8 cellular contexts compared by ENCODE assay signal in the genomic region with DNA sequence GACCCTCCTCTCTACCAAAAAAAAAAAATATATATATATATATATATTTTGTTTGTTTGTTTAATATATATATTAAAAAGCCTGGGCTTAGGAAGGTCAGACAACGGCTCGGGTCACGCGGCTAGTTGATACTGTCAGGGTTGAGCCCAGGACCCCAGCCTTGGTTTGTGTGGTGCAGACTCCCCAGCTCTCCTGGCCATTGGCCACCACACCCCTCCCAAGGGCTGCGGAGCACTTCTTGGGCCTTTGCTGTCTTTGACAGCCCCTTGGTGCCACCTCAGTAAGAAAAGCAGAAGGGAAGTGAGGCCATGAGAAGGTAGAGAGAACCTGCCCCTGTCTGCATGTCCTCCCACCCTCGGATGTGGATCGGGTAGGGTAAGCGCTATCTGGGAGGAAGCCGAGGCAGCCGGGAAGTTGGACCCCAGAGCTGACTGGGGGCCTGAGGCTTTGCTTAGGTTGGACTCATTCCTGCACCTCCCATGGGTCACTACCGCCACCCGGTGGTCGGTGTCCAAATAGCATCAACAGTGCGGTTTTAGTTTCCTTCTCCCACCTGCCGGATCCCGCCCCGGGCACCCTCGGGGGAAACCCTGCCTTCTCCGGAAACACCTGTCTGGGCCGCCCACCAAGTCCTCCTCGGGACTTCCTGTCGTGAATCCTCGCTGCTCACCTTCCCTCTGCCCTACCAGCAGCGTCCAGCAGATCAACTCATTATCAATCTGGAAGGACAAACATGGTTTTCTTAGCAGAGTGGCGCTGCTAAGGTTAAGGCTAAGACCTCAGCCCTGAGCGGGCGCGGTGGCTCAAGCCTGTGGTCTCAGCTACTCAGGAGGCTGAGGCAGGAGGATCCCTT. TPM values are rescaled to one million over a fixed set of nuclear protein-coding genes. Genes with fewer than 3 reads are reported as not detected.
DNase-seq lines count a peak whose midpoint lies in the region; ATAC-seq and TF ChIP-seq lines count a peak whose summit lies in the region.

No MANE protein-coding gene starts in this region.

- intact Hi-C loops in adrenal gland (cut with DNase I) (loop anchor here (2.0 to 10.0 kb wide), 5 partner anchors 116 to 416 kb away; no protein-coding TSS in a partner anchor), right cardiac atrium (cut with DNase I) (loop anchor here (5.0 to 10.0 kb wide), 4 partner anchors 294 to 414 kb away; no protein-coding TSS in a partner anchor)

- peak; percentile 56 for DNase-seq in NCI-H1105 (lab: John Stamatoyannopoulos, UW)
- DNase-seq in T follicular helper cell (ENCODE audit: low read depth): peak; percentile 75
- DNase-seq in adrenal gland: peak; percentile 62 to 90 (median 79)
- DNase-seq in right cardiac atrium: peak; percentile 64 to 88 (median 87)
- peak; percentile 92 for DNase-seq in retina
- DNase-seq in cortex of kidney (lab: John Stamatoyannopoulos, UW): no peak

- no peak for TF ChIP-seq POLR2A in adrenal gland (IDR thresholded peaks at IDR 0.05)

- peak; percentile 87 to 95 (median 92) for TF ChIP-seq CTCF in adrenal gland (IDR thresholded peaks at IDR 0.05)

- H3K4me1 ChIP-seq in adrenal gland (replicated peaks in 1 of 2): no peaks in the 10 kb centered on the region
- H3K4me1 ChIP-seq in right cardiac atrium (ENCODE audit: control insufficient read depth, insufficient read depth, low read length): no peaks in the 10 kb centered on the region

- WGBS in adrenal gland, 4 donors: 16 to 17% (median 16%) methylated on average over 26 to 28 of the region's 28 CpGs
- WGBS in right cardiac atrium: 18% methylated on average over 28 of the region's 28 CpGs

- peak; percentile 89 for ATAC-seq in GM18498 (IDR thresholded peaks at IDR 0.05; ENCODE audit: unreplicated experiment)
- peak; percentile 87 for ATAC-seq in HG02763 (IDR thresholded peaks at IDR 0.05; ENCODE audit: unreplicated experiment)
- ATAC-seq in right cardiac atrium: peak; percentile 73 to 79

- H3K27me3 ChIP-seq in adrenal gland: no peaks in the 10 kb centered on the region
- no peaks in the 10 kb centered on the region for H3K27me3 ChIP-seq in right cardiac atrium (ENCODE audit: control insufficient read depth, insufficient read depth)

- H3K9me3 ChIP-seq in adrenal gland (replicated peaks in 1 of 3): no peaks in the 10 kb centered on the region
- no peaks in the 10 kb centered on the region for H3K9me3 ChIP-seq in right cardiac atrium (ENCODE audit: control insufficient read depth, low read length)

- H3K4me3 ChIP-seq in adrenal gland (peak overlapping the region in 3 of 4 donors; percentile 28 to 75 (median 52)), right cardiac atrium (ENCODE audit: low read length) (no peak overlapping the region)

- no peak overlapping the region for H3K27ac ChIP-seq in adrenal gland
- H3K27ac ChIP-seq in right cardiac atrium (ENCODE audit: low read length): no peak overlapping the region

- H3K36me3 ChIP-seq in adrenal gland (replicated peaks in 1 of 2): no peaks in the 10 kb centered on the region

RNA-seq across cellular contexts. Expression of a gene that starts 29.8 kb away (rescaled TPM):
- total RNA-seq in adrenal gland (10 to 100 TPM; 27.0 to 57.9 (median 41.5) TPM), right cardiac atrium (10 to 100 TPM; 48.6 to 55.6 (median 50.3) TPM)
- polyA plus RNA-seq in adrenal gland (10 to 100 TPM; 46.8 to 91.9 (median 57.9) TPM), right cardiac atrium (46.7 TPM)

RNA-seq across cellular contexts. Expression of a gene that starts 49.4 kb away (rescaled TPM):
- total RNA-seq in adrenal gland: 1 to 10 TPM in 2 of 8 donors, under 1 TPM in 6; 0.06 to 1.5 (median 0.30) TPM
- polyA plus RNA-seq in adrenal gland: under 1 TPM; 0.10 to 0.62 (median 0.32) TPM
- under 1 TPM; 0.06 to 0.34 (median 0.10) TPM for total RNA-seq in right cardiac atrium
- 0.09 TPM for polyA plus RNA-seq in right cardiac atrium
